1 cellular context compared by ENCODE assay signal in genomic region chr19:18939163-18939562, GRCh38.
TF ChIP-seq lines count a peak whose summit lies in the region.

No MANE protein-coding gene starts in this region.

TF ChIP-seq in GM23338, 12 proteins besides CTCF, POLR2A, EP300 and RAD21 (continued from another document):
- TF ChIP-seq, protein P1, sequence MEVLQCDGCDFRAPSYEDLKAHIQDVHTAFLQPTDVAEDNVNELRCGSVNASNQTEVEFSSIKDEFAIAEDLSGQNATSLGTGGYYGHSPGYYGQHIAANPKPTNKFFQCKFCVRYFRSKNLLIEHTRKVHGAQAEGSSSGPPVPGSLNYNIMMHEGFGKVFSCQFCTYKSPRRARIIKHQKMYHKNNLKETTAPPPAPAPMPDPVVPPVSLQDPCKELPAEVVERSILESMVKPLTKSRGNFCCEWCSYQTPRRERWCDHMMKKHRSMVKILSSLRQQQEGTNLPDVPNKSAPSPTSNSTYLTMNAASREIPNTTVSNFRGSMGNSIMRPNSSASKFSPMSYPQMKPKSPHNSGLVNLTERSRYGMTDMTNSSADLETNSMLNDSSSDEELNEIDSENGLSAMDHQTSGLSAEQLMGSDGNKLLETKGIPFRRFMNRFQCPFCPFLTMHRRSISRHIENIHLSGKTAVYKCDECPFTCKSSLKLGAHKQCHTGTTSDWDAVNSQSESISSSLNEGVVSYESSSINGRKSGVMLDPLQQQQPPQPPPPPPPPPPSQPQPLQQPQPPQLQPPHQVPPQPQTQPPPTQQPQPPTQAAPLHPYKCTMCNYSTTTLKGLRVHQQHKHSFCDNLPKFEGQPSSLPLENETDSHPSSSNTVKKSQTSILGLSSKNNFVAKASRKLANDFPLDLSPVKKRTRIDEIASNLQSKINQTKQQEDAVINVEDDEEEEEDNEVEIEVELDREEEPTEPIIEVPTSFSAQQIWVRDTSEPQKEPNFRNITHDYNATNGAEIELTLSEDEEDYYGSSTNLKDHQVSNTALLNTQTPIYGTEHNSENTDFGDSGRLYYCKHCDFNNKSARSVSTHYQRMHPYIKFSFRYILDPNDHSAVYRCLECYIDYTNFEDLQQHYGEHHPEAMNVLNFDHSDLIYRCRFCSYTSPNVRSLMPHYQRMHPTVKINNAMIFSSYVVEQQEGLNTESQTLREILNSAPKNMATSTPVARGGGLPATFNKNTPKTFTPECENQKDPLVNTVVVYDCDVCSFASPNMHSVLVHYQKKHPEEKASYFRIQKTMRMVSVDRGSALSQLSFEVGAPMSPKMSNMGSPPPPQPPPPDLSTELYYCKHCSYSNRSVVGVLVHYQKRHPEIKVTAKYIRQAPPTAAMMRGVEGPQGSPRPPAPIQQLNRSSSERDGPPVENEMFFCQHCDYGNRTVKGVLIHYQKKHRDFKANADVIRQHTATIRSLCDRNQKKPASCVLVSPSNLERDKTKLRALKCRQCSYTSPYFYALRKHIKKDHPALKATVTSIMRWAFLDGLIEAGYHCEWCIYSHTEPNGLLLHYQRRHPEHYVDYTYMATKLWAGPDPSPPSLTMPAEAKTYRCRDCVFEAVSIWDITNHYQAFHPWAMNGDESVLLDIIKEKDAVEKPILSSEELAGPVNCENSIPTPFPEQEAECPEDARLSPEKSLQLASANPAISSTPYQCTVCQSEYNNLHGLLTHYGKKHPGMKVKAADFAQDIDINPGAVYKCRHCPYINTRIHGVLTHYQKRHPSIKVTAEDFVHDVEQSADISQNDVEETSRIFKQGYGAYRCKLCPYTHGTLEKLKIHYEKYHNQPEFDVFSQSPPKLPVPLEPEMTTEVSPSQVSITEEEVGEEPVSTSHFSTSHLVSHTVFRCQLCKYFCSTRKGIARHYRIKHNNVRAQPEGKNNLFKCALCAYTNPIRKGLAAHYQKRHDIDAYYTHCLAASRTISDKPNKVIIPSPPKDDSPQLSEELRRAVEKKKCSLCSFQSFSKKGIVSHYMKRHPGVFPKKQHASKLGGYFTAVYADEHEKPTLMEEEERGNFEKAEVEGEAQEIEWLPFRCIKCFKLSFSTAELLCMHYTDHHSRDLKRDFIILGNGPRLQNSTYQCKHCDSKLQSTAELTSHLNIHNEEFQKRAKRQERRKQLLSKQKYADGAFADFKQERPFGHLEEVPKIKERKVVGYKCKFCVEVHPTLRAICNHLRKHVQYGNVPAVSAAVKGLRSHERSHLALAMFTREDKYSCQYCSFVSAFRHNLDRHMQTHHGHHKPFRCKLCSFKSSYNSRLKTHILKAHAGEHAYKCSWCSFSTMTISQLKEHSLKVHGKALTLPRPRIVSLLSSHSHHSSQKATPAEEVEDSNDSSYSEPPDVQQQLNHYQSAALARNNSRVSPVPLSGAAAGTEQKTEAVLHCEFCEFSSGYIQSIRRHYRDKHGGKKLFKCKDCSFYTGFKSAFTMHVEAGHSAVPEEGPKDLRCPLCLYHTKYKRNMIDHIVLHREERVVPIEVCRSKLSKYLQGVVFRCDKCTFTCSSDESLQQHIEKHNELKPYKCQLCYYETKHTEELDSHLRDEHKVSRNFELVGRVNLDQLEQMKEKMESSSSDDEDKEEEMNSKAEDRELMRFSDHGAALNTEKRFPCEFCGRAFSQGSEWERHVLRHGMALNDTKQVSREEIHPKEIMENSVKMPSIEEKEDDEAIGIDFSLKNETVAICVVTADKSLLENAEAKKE (CRISPR knock-in tag; IDR thresholded peaks at IDR 0.05), result no peak
